9 cellular contexts compared by ENCODE assay signal in the genomic region with DNA sequence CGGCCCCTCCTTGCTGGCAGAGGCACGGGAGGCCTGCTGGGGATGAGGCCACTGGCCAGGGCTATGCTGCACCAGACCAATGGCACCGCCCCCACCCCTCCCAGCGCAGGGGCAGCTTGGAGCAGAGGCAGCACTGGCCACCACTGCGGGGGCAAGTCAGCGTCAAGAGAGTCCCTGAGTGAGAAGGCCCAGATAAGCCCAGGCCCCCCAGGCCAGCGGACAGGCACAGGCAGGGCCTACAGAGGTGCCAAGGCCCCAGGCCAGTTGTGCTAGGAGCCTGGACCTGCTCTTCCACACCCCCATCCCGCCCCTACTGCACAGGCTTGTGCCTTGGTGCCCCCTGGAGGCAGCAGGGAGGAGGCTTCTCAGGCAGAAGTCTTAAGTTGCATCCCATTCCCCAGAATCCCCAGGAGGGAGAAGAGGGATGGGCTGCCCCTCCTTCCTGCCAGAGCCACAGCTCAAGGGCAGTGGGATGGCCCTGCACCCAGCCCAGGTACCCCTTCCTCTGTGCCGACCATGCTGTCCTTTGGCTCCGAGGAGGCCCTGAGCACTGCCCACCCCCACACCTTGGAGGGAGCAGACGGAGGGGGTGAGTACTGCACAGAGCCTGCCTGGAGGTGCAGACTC. TPM values are rescaled to one million over a fixed set of nuclear protein-coding genes. Genes with fewer than 3 reads are reported as not detected.
A peak's percentile ranks its signal among the peaks of the same experiment; 100 is the strongest.
DNase-seq lines count a peak whose midpoint lies in the region; ATAC-seq lines count a peak whose summit lies in the region.
"Had no signal": no experiment of that assay in that cellular context is flagged by ENCODE, and none has a peak within 500 bp of the region (broad histone marks: within the 10 kb centered on the region; RNA-seq: fewer than 3 reads in every experiment).

No MANE protein-coding gene starts in this region.

- DNase-seq in GDM1 (lab: John Stamatoyannopoulos, UW) (peak; percentile 62), Kasumi-1 (lab: John Stamatoyannopoulos, UW) (peak; percentile 55 to 61), SKM-1 (lab: John Stamatoyannopoulos, UW; ENCODE audit: unreplicated experiment) (peak; percentile 43), cerebellum (ENCODE audit: low spot score) (peak; percentile 26), left kidney (ENCODE audit: low read depth, low spot score) (peak; percentile 93), GM19240 (ENCODE audit: insufficient read length, low spot score) (no peak)
- peak in 4 of 6 experiments; percentile 15 to 46 (median 31) for DNase-seq in stimulated activated naive CD4-positive, alpha-beta T cell (lab: John Stamatoyannopoulos, UW)
- DNase-seq: activated naive CD8-positive, alpha-beta T cell treated with anti-CD3 and anti-CD28 coated beads, Interleukin-2, amount 10 ng/mL, durations not matched to agents 7 days and 5 days had no signal

- no peak for ATAC-seq in GM18867 (IDR thresholded peaks at IDR 0.05; ENCODE audit: unreplicated experiment)

RNA-seq across cellular contexts. Expression of a gene that starts 35.8 kb away (rescaled TPM):
- 15.3 TPM for total RNA-seq in cerebellum

RNA-seq across cellular contexts. Expression of a gene that starts 36.4 kb away (rescaled TPM):
- total RNA-seq in cerebellum, result 15.1 TPM

RNA-seq across cellular contexts. Expression of a gene that starts 43.2 kb away (rescaled TPM):
- not detected for total RNA-seq in cerebellum
